In genomic region chr1:93014156-93014555, GRCh38 we compare ENCODE assay signal across 26 cellular contexts. TPM values are rescaled to one million over a fixed set of nuclear protein-coding genes. Genes with fewer than 3 reads are reported as not detected.
A peak's percentile ranks its signal among the peaks of the same experiment; 100 is the strongest.
DNase-seq lines count a peak whose midpoint lies in the region; ATAC-seq, FAIRE-seq and TF ChIP-seq lines count a peak whose summit lies in the region.
"Had no signal": no experiment of that assay in that cellular context is flagged by ENCODE, and none has a peak within 500 bp of the region (broad histone marks: within the 10 kb centered on the region; RNA-seq: fewer than 3 reads in every experiment).

No MANE protein-coding gene starts in this region.

- no peaks in the 10 kb centered on the region for H3K27me3 ChIP-seq in BLaER1 treated with 17β-estradiol and CSF1 and Interleukin-3, amounts not matched to agents 10 nM and 100 nM
- no peaks in the 10 kb centered on the region for H3K27me3 ChIP-seq in OCI-LY1 (ENCODE audit: insufficient read depth, low read length)
- no peaks in the 10 kb centered on the region; a peak in 1 of 5 replicates for H3K27me3 ChIP-seq in HepG2 (ENCODE audit: control insufficient read depth in 1 of 2, insufficient read depth in 2 of 2, low read length in 2 of 2)
- H3K27me3 ChIP-seq in colonic mucosa: no peaks in the 10 kb centered on the region
- peaks cover 0 to 3% (median 0%) of the 10 kb centered on the region in 7 donors for H3K27me3 ChIP-seq in heart right ventricle
- H3K27me3 ChIP-seq: spleen, transverse colon had no signal

- peak overlapping the region in 2 of 11 experiments; percentile 34 to 58; a peak in 6 of 22 replicates for H3K27ac ChIP-seq in BLaER1 treated with 17β-estradiol and CSF1 and Interleukin-3, amounts not matched to agents 10 nM and 100 nM
- H3K27ac ChIP-seq in OCI-LY1 (ENCODE audit: low read depth, low read length, poor library complexity, severe bottlenecking): peak overlapping the region; percentile 24
- no peak overlapping the region for H3K27ac ChIP-seq in HepG2 (ENCODE audit: extremely low read length, insufficient read depth, low read length)
- H3K27ac ChIP-seq in colonic mucosa: no peak overlapping the region
- no peak overlapping the region for H3K27ac ChIP-seq in heart right ventricle
- H3K27ac ChIP-seq: A549, HL-60, lower lobe of right lung, spleen, transverse colon had no signal

- BruUV-seq in HepG2 (replicated peaks; lab: Mats Ljungman, UMichigan): no TSS peak

- no peaks in the 10 kb centered on the region for H3F3A ChIP-seq in OCI-LY1 (ENCODE audit: insufficient read depth, low read length)

- peak overlapping the region in 9 of 11 experiments; percentile 30 to 74 (median 56); a peak in 13 of 22 replicates for H3K4me2 ChIP-seq in BLaER1 treated with 17β-estradiol and CSF1 and Interleukin-3, amounts not matched to agents 10 nM and 100 nM
- H3K4me2 ChIP-seq in OCI-LY1 (ENCODE audit: low read length): no peak overlapping the region
- H3K4me2 ChIP-seq in HepG2 (ENCODE audit: low read depth, low read length): no peak overlapping the region; the same call in 1 of the 2 replicates
- H3K4me2 ChIP-seq: A549 had no signal

- TF ChIP-seq CTCF in OCI-LY1 (IDR thresholded peaks at IDR 0.05; ENCODE audit: low read length): no peak
- no peak for TF ChIP-seq CTCF in HepG2 (CRISPR knock-in tag; IDR thresholded peaks at IDR 0.05)
- TF ChIP-seq CTCF in colonic mucosa (IDR thresholded peaks at IDR 0.05): no peak
- no peak for TF ChIP-seq CTCF in heart right ventricle (IDR thresholded peaks at IDR 0.05)

- intact Hi-C loops in HepG2 (cut with micrococcal nuclease; ENCODE audit: unreplicated experiment): no loop called here
- intact Hi-C loops in colonic mucosa (cut with DNase I): no loop called here
- intact Hi-C loops in heart right ventricle (cut with DNase I): no loop called here

- H3K4me1 ChIP-seq in BLaER1 treated with 17β-estradiol and CSF1 and Interleukin-3, amounts not matched to agents 10 nM and 100 nM: peaks cover 17 to 43% (median 26%) of the 10 kb centered on the region in 10 experiments; a peak in 19 of 20 replicates
- peaks cover 32% of the 10 kb centered on the region for H3K4me1 ChIP-seq in OCI-LY1 (ENCODE audit: insufficient read depth, low read length, severe bottlenecking)
- peaks cover 17% of the 10 kb centered on the region for H3K4me1 ChIP-seq in HepG2 (ENCODE audit: insufficient read depth, low read length)
- no peaks in the 10 kb centered on the region for H3K4me1 ChIP-seq in colonic mucosa
- peaks cover 0 to 30% (median 9%) of the 10 kb centered on the region in 9 donors for H3K4me1 ChIP-seq in heart right ventricle
- H3K4me1 ChIP-seq: transverse colon had no signal

- no peak for ATAC-seq in HepG2
- ATAC-seq in heart right ventricle: no peak
- ATAC-seq: A549, lower lobe of right lung, natural killer cell had no signal

- H2AFZ ChIP-seq in OCI-LY1 (ENCODE audit: low read length) (no peak overlapping the region), HepG2 (ENCODE audit: low read length) (no peak overlapping the region)

- WGBS in HepG2 (ENCODE audit: low lambda C conversion rate): 5% methylated on average over 2 of the region's 2 CpGs
- WGBS in heart right ventricle, 2 donors: 53 to 72% methylated on average over 2 of the region's 2 CpGs

- no peak for TF ChIP-seq RAD21 in HepG2 (CRISPR knock-in tag; IDR thresholded peaks at IDR 0.05)

- in situ Hi-C loops in HepG2 (cut with HindIII; ENCODE audit: extremely low pct_ligation_motif_present, low pct_unique_long_range_greater_than_20kb): no loop called here

- CTCF ChIA-PET in HepG2 (lab: Yijun Ruan, JAX; ENCODE audit: low intra/inter-chr PET ratio, low total read pairs): no interaction called here

- no peak for FAIRE-seq in HepG2 (lab: Jason Lieb, UNC)
- no peak for FAIRE-seq in HTR-8/SVneo (lab: Jason Lieb, UNC)
- FAIRE-seq: A549, G401.6 had no signal

- DNase-seq in LHCN-M2 (ENCODE audit: low read depth) (peak; percentile 19), HepG2 (ENCODE audit: low spot score) (no peak), colonic mucosa (no peak), HTR-8/SVneo (ENCODE audit: insufficient read length, low spot score) (no peak), heart right ventricle (no peak), AG08395 (ENCODE audit: low spot score) (no peak)
- DNase-seq: activated B cell treated with CpG ODN at 0.5 μM for 24 hours; activated CD4-positive, alpha-beta T cell treated with anti-CD3 and anti-CD28 coated beads, Interleukin-2, amount 50 U/mL, for 4 hours; activated naive CD4-positive, alpha-beta T cell treated with Interleukin-2 at 50 U/mL for 16 hours; DMS53; effector memory CD4-positive, alpha-beta T cell; lower lobe of right lung; natural killer cell; NCI-H1436; NCI-H446; NCI-H774; retina; Right ventricle myocardium superior; spleen; SW 1271; transverse colon had no signal

- H4K20me1 ChIP-seq in BLaER1 treated with 17β-estradiol and CSF1 and Interleukin-3, amounts not matched to agents 10 nM and 100 nM: no peaks in the 10 kb centered on the region
- H4K20me1 ChIP-seq in OCI-LY1 (ENCODE audit: insufficient read depth, low read length) (no peaks in the 10 kb centered on the region), HepG2 (ENCODE audit: insufficient read depth, low read length) (no peaks in the 10 kb centered on the region)

- TF ChIP-seq EP300 in HepG2 (IDR thresholded peaks at IDR 0.05; ENCODE audit: low read depth in 2 of 2, low read length in 2 of 2) (no peak), HepG2 (CRISPR knock-in tag; IDR thresholded peaks at IDR 0.05; ENCODE audit: borderline replicate concordance) (no peak)

- no peaks in the 10 kb centered on the region for H3K9me2 ChIP-seq in OCI-LY1 (ENCODE audit: low read depth, low read length)

- H3K79me2 ChIP-seq in OCI-LY1 (ENCODE audit: insufficient read depth, low read length) (no peaks in the 10 kb centered on the region), HepG2 (ENCODE audit: insufficient read depth, low read length) (no peaks in the 10 kb centered on the region)

- H3K36me3 ChIP-seq in BLaER1 treated with 17β-estradiol and CSF1 and Interleukin-3, amounts not matched to agents 10 nM and 100 nM: no peaks in the 10 kb centered on the region
- H3K36me3 ChIP-seq in OCI-LY1 (ENCODE audit: insufficient read depth, low read length): no peaks in the 10 kb centered on the region
- H3K36me3 ChIP-seq in HepG2 (replicated peaks in 1 of 2; ENCODE audit: control insufficient read depth in 1 of 2, insufficient read depth in 2 of 2, low read length in 2 of 2): no peaks in the 10 kb centered on the region
- H3K36me3 ChIP-seq in colonic mucosa: no peaks in the 10 kb centered on the region
- H3K36me3 ChIP-seq in heart right ventricle: no peaks in the 10 kb centered on the region
- H3K36me3 ChIP-seq: lower lobe of right lung, spleen, transverse colon had no signal

- H3K9me3 ChIP-seq in BLaER1 treated with 17β-estradiol and CSF1 and Interleukin-3, amounts not matched to agents 10 nM and 100 nM (replicated peaks in 1 of 11): no peaks in the 10 kb centered on the region
- no peaks in the 10 kb centered on the region for H3K9me3 ChIP-seq in OCI-LY1 (ENCODE audit: low read length)
- no peaks in the 10 kb centered on the region for H3K9me3 ChIP-seq in HepG2 (ENCODE audit: low read length)
- no peaks in the 10 kb centered on the region for H3K9me3 ChIP-seq in colonic mucosa
- no peaks in the 10 kb centered on the region for H3K9me3 ChIP-seq in heart right ventricle
- H3K9me3 ChIP-seq: A549, lower lobe of right lung, spleen, transverse colon had no signal

- H3K9ac ChIP-seq in BLaER1 treated with 17β-estradiol and CSF1 and Interleukin-3, amounts not matched to agents 10 nM and 100 nM: no peak overlapping the region; a peak in 2 of 22 replicates
- no peak overlapping the region for H3K9ac ChIP-seq in OCI-LY1 (ENCODE audit: low read length)
- H3K9ac ChIP-seq in HepG2 (ENCODE audit: insufficient read depth, low read depth, low read length): no peak overlapping the region
- no peak overlapping the region for H3K9ac ChIP-seq in colonic mucosa (ENCODE audit: low read depth in 2 of 2, low read length in 2 of 2)

- H3K4me3 ChIP-seq in BLaER1 treated with 17β-estradiol and CSF1 and Interleukin-3, amounts not matched to agents 10 nM and 100 nM: no peak overlapping the region
- H3K4me3 ChIP-seq in OCI-LY1 (ENCODE audit: low read depth, low read length, poor library complexity, severe bottlenecking) (no peak overlapping the region), HepG2 (replicated peaks in 1 of 3; ENCODE audit: insufficient read depth in 1 of 3, low read depth in 2 of 3, low read length in 3 of 3) (no peak overlapping the region), colonic mucosa (no peak overlapping the region), heart right ventricle (no peak overlapping the region)
- H3K4me3 ChIP-seq: A549, lower lobe of right lung, spleen, transverse colon had no signal

- TF ChIP-seq POLR2A in HepG2 (IDR thresholded peaks at IDR 0.05; ENCODE audit: insufficient read depth in 1 of 2, low read depth in 2 of 2, low read length in 2 of 2): no peak

- POLR2A ChIA-PET in HepG2 (lab: Yijun Ruan, JAX): interaction anchor here (0.9 kb wide), 1 partner anchor 65 kb away, joined by 4 read pairs; the partner anchor contains the start of gene MTF2

RNA-seq across cellular contexts. Expression of gene DIPK1A, which starts 52.9 kb away (rescaled TPM):
- total RNA-seq in LHCN-M2 (2014; rRNA removed): 13.1 and 15.8 TPM in 2 replicates
- 8.1 TPM for polyA plus RNA-seq in LHCN-M2 (2012)
- total RNA-seq in HepG2 (2016; rRNA removed; fragmentation: Illumina TruSeq; extraction: Trizol): 7.7 and 8.4 TPM in 2 replicates
- 1.2 and 1.3 TPM in 2 replicates for total RNA-seq in HepG2 (2016; cell fraction: cytosol; rRNA removed; fragmentation: Illumina TruSeq; extraction: Trizol; ENCODE audit: low read depth)
- total RNA-seq in HepG2 (2016; cell fraction: insoluble cytoplasmic fraction; rRNA removed; fragmentation: Illumina TruSeq; extraction: Trizol): 7.4 and 8.9 TPM in 2 replicates
- 4.5 and 4.8 TPM in 2 replicates for total RNA-seq in HepG2 (2016; cell fraction: membrane; rRNA removed; fragmentation: Illumina TruSeq; extraction: Trizol)
- 8.6 and 11.1 TPM in 2 replicates for total RNA-seq in HepG2 (2016; cell fraction: nucleus; rRNA removed; fragmentation: Illumina TruSeq; extraction: Trizol)
- 7.0 and 8.4 TPM in 2 replicates for polyA plus RNA-seq in HepG2 (2011; rRNA removed)
- polyA plus RNA-seq in HepG2 (2011; cell fraction: cytosol; rRNA removed): 3.4 and 7.4 TPM in 2 replicates
- 1.1 and 2.3 TPM in 2 replicates for polyA plus RNA-seq in HepG2 (2011; cell fraction: nucleus; rRNA removed)
- 17.3 and 18.3 TPM in 2 replicates for polyA plus RNA-seq in HepG2 (2012)
- 1.4 and 1.6 TPM in 2 replicates for polyA plus RNA-seq in HepG2 (2016; cell fraction: cytosol; fragmentation: Illumina TruSeq; extraction: Trizol; ENCODE audit: low read depth)
- polyA plus RNA-seq in HepG2 (2016; cell fraction: insoluble cytoplasmic fraction; fragmentation: Illumina TruSeq; extraction: Trizol; ENCODE audit: low read depth): 11.5 and 12.4 TPM in 2 replicates
- polyA plus RNA-seq in HepG2 (2016; cell fraction: membrane; fragmentation: Illumina TruSeq; extraction: Trizol; ENCODE audit: low read depth): 4.5 and 4.8 TPM in 2 replicates
- polyA plus RNA-seq in HepG2 (2016; cell fraction: nucleus; fragmentation: Illumina TruSeq; extraction: Trizol; ENCODE audit: insufficient read depth, low read depth): 13.7 and 15.3 TPM in 2 replicates
- polyA minus RNA-seq in HepG2 (2011; rRNA and poly(A)+ RNA removed; ENCODE audit: low replicate concordance): 0.37 and 2.1 TPM in 2 replicates
- polyA minus RNA-seq in HepG2 (2011; cell fraction: cytosol; rRNA and poly(A)+ RNA removed): 6.2 and 6.6 TPM in 2 replicates
- 4.6 and 6.7 TPM in 2 replicates for polyA minus RNA-seq in HepG2 (2011; cell fraction: nucleus; rRNA and poly(A)+ RNA removed)
- 10 to 100 TPM; 14.3 to 14.4 TPM for total RNA-seq in colonic mucosa
- 1 to 10 TPM; 4.5 to 8.5 (median 6.4) TPM for total RNA-seq in heart right ventricle
- polyA plus RNA-seq in heart right ventricle: 1 to 10 TPM; 3.4 to 4.5 TPM

Comparison
In these comparisons a context has a peak if more than half of its experiments do, and no peak if none do; other contexts are left out.
1. H3K4me2 ChIP-seq: peak in BLaER1 treated with 17β-estradiol and CSF1 and Interleukin-3, amounts not matched to agents 10 nM and 100 nM (9 of 11); none in OCI-LY1 (single experiment) and HepG2 (single experiment).